27 cellular contexts compared by ENCODE assay signal in genomic region chr2:121608967-121609366, GRCh38. TPM values are rescaled to one million over a fixed set of nuclear protein-coding genes. Genes with fewer than 3 reads are reported as not detected.
DNase-seq lines count a peak whose midpoint lies in the region; ATAC-seq, FAIRE-seq and TF ChIP-seq lines count a peak whose summit lies in the region.
"Had no signal": no experiment of that assay in that cellular context is flagged by ENCODE, and none has a peak within 500 bp of the region (broad histone marks: within the 10 kb centered on the region; RNA-seq: fewer than 3 reads in every experiment).

No MANE protein-coding gene starts in this region.

- in situ Hi-C loops in HAP-1 (cut with MboI; ENCODE audit: low sequenced_read_pairs), result no loop called here

- ATAC-seq in right lobe of liver (peak in 3 of 4 donors; percentile 28 to 60 (median 53)), psoas muscle (no peak), HG03342 (IDR thresholded peaks at IDR 0.05; ENCODE audit: unreplicated experiment) (no peak), body of pancreas (no peak)

- peaks cover 2% of the 10 kb centered on the region for H3K27me3 Mint-ChIP-seq in endothelial cell (ENCODE audit: unreplicated experiment)

- DNase-seq in bronchial epithelial cell (ENCODE audit: low read depth), result peak; percentile 57
- no peak for DNase-seq in endothelial cell (ENCODE audit: low spot score)
- no peak for DNase-seq in right lobe of liver
- DNase-seq in psoas muscle, result no peak
- no peak for DNase-seq in HAP-1 (ENCODE audit: low spot score in 2 of 2)
- no peak for DNase-seq in body of pancreas
- DNase-seq in NCI-H1105 treated with DMSO at 0.1 percent for 48 hours (lab: John Stamatoyannopoulos, UW), result no peak
- DNase-seq: C1 segment of cervical spinal cord; CD8-positive, alpha-beta memory T cell; DMS 273 treated with DMSO at 0.1 percent for 48 hours; DMS79; GF-D8; KG1; MG63; NCI-H1417; NCI-H1694; NCI-H2029 treated with DMSO at 0.1 percent for 48 hours; NCI-H2227 treated with DMSO at 0.1 percent for 48 hours; NCI-H510A; NCI-H69; Right ventricle myocardium superior; RPMI8226 had no signal

- no peaks in the 10 kb centered on the region for H3K4me1 ChIP-seq in right lobe of liver
- peaks cover 45% of the 10 kb centered on the region for H3K4me1 ChIP-seq in psoas muscle
- no peaks in the 10 kb centered on the region for H3K4me1 ChIP-seq in HAP-1
- H3K4me1 ChIP-seq in body of pancreas, result peaks cover 18% of the 10 kb centered on the region
- H3K4me1 ChIP-seq: SJSA1 had no signal

- H3K27ac Mint-ChIP-seq in endothelial cell (ENCODE audit: unreplicated experiment), result peak overlapping the region; percentile 67

- H3K9me3 Mint-ChIP-seq in endothelial cell (ENCODE audit: unreplicated experiment), result no peaks in the 10 kb centered on the region
- H3K9me3 Mint-ChIP-seq: CD8-positive, alpha-beta memory T cell had no signal

- peak overlapping the region; percentile 38 for H3K4me3 Mint-ChIP-seq in endothelial cell (ENCODE audit: unreplicated experiment)

- peaks cover 10% of the 10 kb centered on the region for H3K36me3 Mint-ChIP-seq in endothelial cell (ENCODE audit: low read depth, unreplicated experiment)

- H3K27me3 ChIP-seq in bronchial epithelial cell (ENCODE audit: control insufficient read depth, insufficient read depth, low read length), result no peaks in the 10 kb centered on the region
- no peaks in the 10 kb centered on the region for H3K27me3 ChIP-seq in right lobe of liver
- no peaks in the 10 kb centered on the region for H3K27me3 ChIP-seq in psoas muscle (ENCODE audit: insufficient read depth in 3 of 3, low read length in 2 of 3)
- H3K27me3 ChIP-seq in HAP-1 (ENCODE audit: low read depth), result no peaks in the 10 kb centered on the region
- H3K27me3 ChIP-seq in body of pancreas, result no peaks in the 10 kb centered on the region
- H3K27me3 ChIP-seq: MG63, SJSA1 had no signal

- TF ChIP-seq CTCF in bronchial epithelial cell (IDR thresholded peaks at IDR 0.05; ENCODE audit: insufficient read depth, low read length, severe bottlenecking) (no peak), endothelial cell (IDR thresholded peaks at IDR 0.05; ENCODE audit: unreplicated experiment) (no peak), right lobe of liver (IDR thresholded peaks at IDR 0.05) (no peak), psoas muscle (IDR thresholded peaks at IDR 0.05) (no peak), body of pancreas (IDR thresholded peaks at IDR 0.05) (no peak)

- H3K27ac ChIP-seq in right lobe of liver (no peak overlapping the region), psoas muscle (peak overlapping the region; percentile 62), body of pancreas (no peak overlapping the region)
- H3K27ac ChIP-seq: SJSA1 had no signal

- WGBS in right lobe of liver (ENCODE audit: insufficient coverage, low coverage, low lambda C conversion rate, missing lambda C conversion rate), result 54% methylated on average over 3 of the region's 3 CpGs
- WGBS in psoas muscle, 3 donors, result 49 to 64% (median 54%) methylated on average over 3 of the region's 3 CpGs
- WGBS in body of pancreas, 2 donors, result 62 to 63% methylated on average over 3 of the region's 3 CpGs

- H3K4me3 ChIP-seq in bronchial epithelial cell (ENCODE audit: low read depth, low read length), result no peak overlapping the region
- H3K4me3 ChIP-seq in right lobe of liver, result no peak overlapping the region
- no peak overlapping the region for H3K4me3 ChIP-seq in psoas muscle
- H3K4me3 ChIP-seq in HAP-1, result no peak overlapping the region
- no peak overlapping the region for H3K4me3 ChIP-seq in body of pancreas
- H3K4me3 ChIP-seq: MG63, SJSA1 had no signal

- TF ChIP-seq POLR2A in right lobe of liver (IDR thresholded peaks at IDR 0.05), result no peak
- TF ChIP-seq POLR2A in body of pancreas (IDR thresholded peaks at IDR 0.05), result no peak

- H3K9me3 ChIP-seq in right lobe of liver (no peaks in the 10 kb centered on the region), psoas muscle (no peaks in the 10 kb centered on the region), HAP-1 (no peaks in the 10 kb centered on the region), body of pancreas (no peaks in the 10 kb centered on the region)
- H3K9me3 ChIP-seq: MG63, SJSA1 had no signal

- peaks cover 3% of the 10 kb centered on the region for H3K36me3 ChIP-seq in bronchial epithelial cell (ENCODE audit: control insufficient read depth, insufficient read depth, low read length)
- peaks cover 0 to 8% (median 3%) of the 10 kb centered on the region in 4 donors for H3K36me3 ChIP-seq in right lobe of liver
- peaks cover 0 to 6% of the 10 kb centered on the region in 2 donors for H3K36me3 ChIP-seq in psoas muscle (ENCODE audit: insufficient read depth in 1 of 2, low read depth in 1 of 2)
- no peaks in the 10 kb centered on the region for H3K36me3 ChIP-seq in HAP-1 (replicated peaks)
- H3K36me3 ChIP-seq in body of pancreas (replicated peaks in 1 of 2; ENCODE audit: insufficient read depth in 1 of 2, low read depth in 2 of 2), result no peaks in the 10 kb centered on the region

- peaks cover 35% of the 10 kb centered on the region for H3K4me1 Mint-ChIP-seq in endothelial cell (ENCODE audit: unreplicated experiment)

- intact Hi-C loops in right lobe of liver (cut with DNase I) (no loop called here), psoas muscle (cut with DNase I) (loop anchor here in 1 of 2 donors (5.0 kb wide), 1 partner anchor 33 kb away; no protein-coding TSS in a partner anchor), body of pancreas (cut with DNase I) (no loop called here)

- FAIRE-seq in bronchial epithelial cell (lab: Jason Lieb, UNC), result no peak
- FAIRE-seq: GM12891, GM19239, H54 had no signal

RNA-seq across cellular contexts. Expression of gene CLASP1, which starts 40.3 kb away (rescaled TPM):
- 46.5 and 56.9 TPM in 2 replicates for total RNA-seq in bronchial epithelial cell
- 95.1 TPM for total RNA-seq in endothelial cell (ENCODE audit: unreplicated experiment)
- total RNA-seq in right lobe of liver, result 10 to 100 TPM; 19.7 to 32.4 (median 24.1) TPM
- total RNA-seq in psoas muscle, result 10 to 100 TPM; 38.8 to 60.7 (median 50.4) TPM
- 10 to 100 TPM; 11.6 to 27.3 (median 12.3) TPM for polyA plus RNA-seq in psoas muscle
- total RNA-seq in body of pancreas, result 10 to 100 TPM; 28.5 to 44.2 TPM

Comparison
In these comparisons a context has a peak if more than half of its experiments do, and no peak if none do; other contexts are left out.
1. ATAC-seq: peak in right lobe of liver (3 of 4); none in psoas muscle (0 of 4), HG03342 (single experiment) and body of pancreas (single experiment).